11 cellular contexts compared by ENCODE assay signal in genomic region chr2:102051659-102052366, GRCh38.
A peak's percentile ranks its signal among the peaks of the same experiment; 100 is the strongest.
DNase-seq lines count a peak whose midpoint lies in the region; ATAC-seq and TF ChIP-seq lines count a peak whose summit lies in the region.
"Had no signal": no experiment of that assay in that cellular context is flagged by ENCODE, and none has a peak within 500 bp of the region (broad histone marks: within the 10 kb centered on the region; RNA-seq: fewer than 3 reads in every experiment).

No MANE protein-coding gene starts in this region.

- peaks cover 15 to 75% (median 45%) of the 10 kb centered on the region in 3 donors for H3K4me1 ChIP-seq in esophagus squamous epithelium
- H3K4me1 ChIP-seq in muscle layer of colon (ENCODE audit: insufficient read depth, low read length) = peaks cover 41% of the 10 kb centered on the region
- peaks cover 16 to 48% (median 39%) of the 10 kb centered on the region in 4 donors for H3K4me1 ChIP-seq in transverse colon

- ATAC-seq in GM21447 (IDR thresholded peaks at IDR 0.05; ENCODE audit: unreplicated experiment) (no peak), HG02763 (IDR thresholded peaks at IDR 0.05; ENCODE audit: unreplicated experiment) (no peak), HG03039 (IDR thresholded peaks at IDR 0.05; ENCODE audit: unreplicated experiment) (no peak)

- intact Hi-C loops in esophagus squamous epithelium (cut with DNase I) = no loop called here
- intact Hi-C loops in transverse colon (cut with DNase I; ENCODE audit: low total_unique reads) = loop anchor here (10.0 kb wide), 2 partner anchors 87 to 183 kb away; no protein-coding TSS in a partner anchor
- intact Hi-C loops in lower leg skin (cut with DNase I; ENCODE audit: low total_unique reads) = no loop called here

- TF ChIP-seq CTCF in esophagus squamous epithelium (IDR thresholded peaks at IDR 0.05) (no peak), transverse colon (IDR thresholded peaks at IDR 0.05) (no peak), lower leg skin (IDR thresholded peaks at IDR 0.05) (no peak)

- in situ Hi-C loops in transverse colon (cut with MboI; ENCODE audit: low pct_ligation_motif_present in 1 of 4, low pct_unique_long_range_greater_than_20kb in 1 of 4, low sequenced_read_pairs in 3 of 4) = no loop called here

- H3K9ac ChIP-seq in muscle layer of colon (ENCODE audit: low read length) = no peak overlapping the region

- TF ChIP-seq POLR2A in esophagus squamous epithelium (IDR thresholded peaks at IDR 0.05) (no peak), transverse colon (IDR thresholded peaks at IDR 0.05) (no peak), lower leg skin (IDR thresholded peaks at IDR 0.05) (no peak)

- peak; percentile 51 for DNase-seq in MG63
- no peak for DNase-seq in esophagus squamous epithelium (lab: John Stamatoyannopoulos, UW)
- DNase-seq in transverse colon = no peak
- no peak for DNase-seq in lower leg skin (ENCODE audit: low spot score in 2 of 2)
- DNase-seq: activated CD4-positive, alpha-beta T cell treated with anti-CD3 and anti-CD28 coated beads, Interleukin-2, amount 50 U/mL, for 1 hour; activated naive CD8-positive, alpha-beta T cell treated with anti-CD3 and anti-CD28 coated beads for 36 hours; NCI-H748 treated with DMSO at 0.1 percent for 48 hours had no signal

- H3K36me3 ChIP-seq in MG63 (no peaks in the 10 kb centered on the region), esophagus squamous epithelium (no peaks in the 10 kb centered on the region), muscle layer of colon (ENCODE audit: insufficient read depth, low read length) (no peaks in the 10 kb centered on the region), transverse colon (no peaks in the 10 kb centered on the region)

- WGBS in esophagus squamous epithelium, 2 donors = 70 to 73% methylated on average over 6 to 8 of the region's 8 CpGs
- 76 to 78% methylated on average over 2 to 8 of the region's 8 CpGs for WGBS in transverse colon (ENCODE audit: low coverage in 1 of 2), 2 donors
- 60 to 71% methylated on average over 8 of the region's 8 CpGs for WGBS in lower leg skin, 2 donors

- no peak for TF ChIP-seq EP300 in transverse colon (IDR thresholded peaks at IDR 0.05; ENCODE audit: low read depth)

- H3K27ac ChIP-seq in esophagus squamous epithelium (peak overlapping the region; percentile 55 to 83 (median 77)), muscle layer of colon (ENCODE audit: low read depth, low read length) (peak overlapping the region; percentile 15), transverse colon (peak overlapping the region; percentile 81 to 87 (median 84))

- no peaks in the 10 kb centered on the region for H3K27me3 ChIP-seq in MG63
- no peaks in the 10 kb centered on the region for H3K27me3 ChIP-seq in esophagus squamous epithelium
- no peaks in the 10 kb centered on the region for H3K27me3 ChIP-seq in muscle layer of colon (ENCODE audit: control insufficient read depth in 1 of 2, insufficient read depth in 2 of 2, low read length in 2 of 2)
- H3K27me3 ChIP-seq in transverse colon = no peaks in the 10 kb centered on the region

- H3K4me3 ChIP-seq in MG63 = no peak overlapping the region
- H3K4me3 ChIP-seq in esophagus squamous epithelium = no peak overlapping the region
- no peak overlapping the region for H3K4me3 ChIP-seq in muscle layer of colon (ENCODE audit: low read depth in 1 of 2, low read length in 2 of 2)
- H3K4me3 ChIP-seq in transverse colon = no peak overlapping the region
- no peak overlapping the region for H3K4me3 ChIP-seq in lower leg skin (ENCODE audit: low read depth, poor library complexity, severe bottlenecking)

- H3K9me3 ChIP-seq in MG63 (no peaks in the 10 kb centered on the region), esophagus squamous epithelium (no peaks in the 10 kb centered on the region), muscle layer of colon (ENCODE audit: low read length) (no peaks in the 10 kb centered on the region), transverse colon (no peaks in the 10 kb centered on the region)

Comparison
In these comparisons a context has a peak if more than half of its experiments do, and no peak if none do; other contexts are left out.
1. H3K27ac ChIP-seq: peak in every context shown above with its lines; median percentile 84 in transverse colon; 77 in esophagus squamous epithelium; 15 in muscle layer of colon.